In genomic region chr22:17871726-17872458, GRCh38 we compare ENCODE assay signal across 19 cellular contexts.
DNase-seq lines count a peak whose midpoint lies in the region; ATAC-seq and TF ChIP-seq lines count a peak whose summit lies in the region.
"Had no signal": no experiment of that assay in that cellular context is flagged by ENCODE, and none has a peak within 500 bp of the region (broad histone marks: within the 10 kb centered on the region; RNA-seq: fewer than 3 reads in every experiment).

No MANE protein-coding gene starts in this region.

- intact Hi-C loops in heart left ventricle (cut with DNase I), result no loop called here

- H3K4me3 ChIP-seq in heart left ventricle (no peak overlapping the region), suprapubic skin (no peak overlapping the region)
- H3K4me3 ChIP-seq: colonic mucosa had no signal

- H3K4me3 Mint-ChIP-seq in neural crest cell, result no peak overlapping the region
- H3K4me3 Mint-ChIP-seq in glutamatergic neuron (ENCODE audit: unreplicated experiment), result no peak overlapping the region
- H3K4me3 Mint-ChIP-seq: activated CD4-positive, alpha-beta memory T cell treated with anti-CD3 and anti-CD28 coated beads for 36 hours; T-cell had no signal

- peak overlapping the region; percentile 75 for H3K27ac Mint-ChIP-seq in neural crest cell (ENCODE audit: unreplicated experiment)
- H3K27ac Mint-ChIP-seq in glutamatergic neuron (ENCODE audit: unreplicated experiment), result no peak overlapping the region
- H3K27ac Mint-ChIP-seq: activated CD4-positive, alpha-beta memory T cell treated with anti-CD3 and anti-CD28 coated beads for 36 hours; T-cell had no signal

- no peaks in the 10 kb centered on the region for H3K9me3 ChIP-seq in heart left ventricle
- no peaks in the 10 kb centered on the region for H3K9me3 ChIP-seq in suprapubic skin
- H3K9me3 ChIP-seq: colonic mucosa had no signal

- WGBS in heart left ventricle, 4 donors, result 86 to 90% (median 89%) methylated on average over 30 to 32 of the region's 32 CpGs
- WGBS in suprapubic skin, result 76% methylated on average over 31 of the region's 32 CpGs

- TF ChIP-seq POLR2A in heart left ventricle (IDR thresholded peaks at IDR 0.05), result no peak
- no peak for TF ChIP-seq POLR2A in suprapubic skin (IDR thresholded peaks at IDR 0.05)

- H3K4me1 ChIP-seq in heart left ventricle (peaks cover 0 to 38% (median 13%) of the 10 kb centered on the region in 12 donors), suprapubic skin (peaks cover 18% of the 10 kb centered on the region)

- TF ChIP-seq EP300 in suprapubic skin (IDR thresholded peaks at IDR 0.05), result no peak

- TF ChIP-seq CTCF in heart left ventricle (IDR thresholded peaks at IDR 0.05) (no peak), neural crest cell (conservative IDR thresholded peaks at IDR 0.05) (no peak), suprapubic skin (IDR thresholded peaks at IDR 0.05) (no peak), glutamatergic neuron (IDR thresholded peaks at IDR 0.05; ENCODE audit: partially characterized antibody, unreplicated experiment) (no peak)

- H3K27ac ChIP-seq in heart left ventricle (peak overlapping the region in 7 of 12 donors; percentile 9 to 71 (median 46)), suprapubic skin (peak overlapping the region; percentile 73)
- H3K27ac ChIP-seq: KMS-11 had no signal

- H3K36me3 Mint-ChIP-seq in neural crest cell (ENCODE audit: low read depth) (peaks cover 6% of the 10 kb centered on the region), glutamatergic neuron (ENCODE audit: unreplicated experiment) (peaks cover 7% of the 10 kb centered on the region)

- ATAC-seq in heart left ventricle (peak; percentile 50 to 88 (median 82)), GM18519 (IDR thresholded peaks at IDR 0.05; ENCODE audit: low FRiP score, unreplicated experiment) (no peak)
- ATAC-seq: left lobe of liver; stimulated activated naive CD8-positive, alpha-beta T cell treated with anti-CD3 and anti-CD28 coated beads, Interleukin-15, Interleukin-2, amounts not matched to agents 100 U/mL and 50 U/mL, for 24 hours; T-cell had no signal

- H3K27me3 ChIP-seq in heart left ventricle (no peaks in the 10 kb centered on the region), suprapubic skin (no peaks in the 10 kb centered on the region)
- H3K27me3 ChIP-seq: colonic mucosa had no signal

- H3K36me3 ChIP-seq in heart left ventricle, result peaks cover 0 to 80% (median 66%) of the 10 kb centered on the region in 9 donors
- H3K36me3 ChIP-seq in suprapubic skin, result peaks cover 58% of the 10 kb centered on the region

- no peaks in the 10 kb centered on the region for H3K9me3 Mint-ChIP-seq in neural crest cell
- H3K9me3 Mint-ChIP-seq in glutamatergic neuron (ENCODE audit: unreplicated experiment), result peaks cover 8% of the 10 kb centered on the region
- H3K9me3 Mint-ChIP-seq: activated CD4-positive, alpha-beta memory T cell treated with anti-CD3 and anti-CD28 coated beads for 36 hours; T-cell had no signal

- DNase-seq in cerebellar cortex (ENCODE audit: low spot score) (peak; percentile 89), heart left ventricle (peak in 3 of 5 donors; percentile 59 to 90 (median 68)), neural crest cell (ENCODE audit: low read depth, low spot score) (no peak), suprapubic skin (ENCODE audit: low spot score in 2 of 2) (no peak), glutamatergic neuron (no peak), NCI-H2227 (lab: John Stamatoyannopoulos, UW; ENCODE audit: unreplicated experiment) (no peak)
- DNase-seq in activated CD4-positive, alpha-beta T cell treated with anti-CD3 and anti-CD28 coated beads, Interleukin-2, amount 50 U/mL, for 48 hours, result no peak
- DNase-seq: activated CD4-positive, alpha-beta memory T cell treated with anti-CD3 and anti-CD28 coated beads for 36 hours; activated naive CD4-positive, alpha-beta T cell; colonic mucosa; NCI-H2029; NCI-H69; SHP77 treated with DMSO at 0.1 percent for 48 hours; stimulated activated CD4-positive, alpha-beta T cell treated with anti-CD3 and anti-CD28 coated beads, Interleukin-1b, Interleukin-23, amount 100 ng/mL, for 48 hours; stimulated activated naive CD8-positive, alpha-beta T cell treated with anti-CD3 and anti-CD28 coated beads, Interleukin-15, Interleukin-2, amounts not matched to agents 100 U/mL and 50 U/mL, for 24 hours; T-cell had no signal

- H3K27me3 Mint-ChIP-seq in neural crest cell (ENCODE audit: low read depth) (no peaks in the 10 kb centered on the region), glutamatergic neuron (ENCODE audit: unreplicated experiment) (peaks cover 10% of the 10 kb centered on the region)
- H3K27me3 Mint-ChIP-seq: activated CD4-positive, alpha-beta memory T cell treated with anti-CD3 and anti-CD28 coated beads for 36 hours; T-cell had no signal

- H3K4me1 Mint-ChIP-seq in neural crest cell (peaks cover 11% of the 10 kb centered on the region), glutamatergic neuron (ENCODE audit: low read depth, unreplicated experiment) (peaks cover 2% of the 10 kb centered on the region)

Comparison
In these comparisons a context has a peak if more than half of its experiments do, and no peak if none do; other contexts are left out.
1. DNase-seq: peak in cerebellar cortex (single experiment) and heart left ventricle (3 of 5); none in neural crest cell (single experiment), suprapubic skin (0 of 2), activated CD4-positive, alpha-beta T cell treated with anti-CD3 and anti-CD28 coated beads, Interleukin-2, amount 50 U/mL, for 48 hours (0 of 2), glutamatergic neuron (single experiment) and NCI-H2227 (single experiment).